ENCODE assay signal across 32 cellular contexts in the genomic region with DNA sequence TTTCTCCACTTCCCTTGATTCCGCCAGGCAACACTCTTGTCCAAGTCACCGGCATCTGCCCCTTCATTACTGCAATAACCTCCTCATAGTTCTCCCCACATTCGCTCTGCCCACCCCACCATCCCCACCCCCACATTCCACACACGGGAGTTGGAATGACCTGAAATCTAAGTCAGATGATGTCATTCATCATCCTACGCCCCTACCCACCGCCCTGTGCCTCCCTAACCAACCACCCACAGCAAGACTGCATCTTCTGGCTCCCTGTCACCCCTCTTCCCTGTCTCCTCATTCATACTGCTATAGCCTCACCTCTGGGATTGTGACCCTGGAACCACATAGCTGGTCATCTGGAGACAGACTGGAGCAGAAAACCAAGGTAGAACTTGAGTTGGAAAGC.
"Had no signal": no experiment of that assay in that cellular context is flagged by ENCODE, and none has a peak within 500 bp of the region (broad histone marks: within the 10 kb centered on the region; RNA-seq: fewer than 3 reads in every experiment).

No MANE protein-coding gene starts in this region.

- DNase-seq: naive thymus-derived CD4-positive, alpha-beta T cell; nephron progenitor cell; nucleus accumbens; pancreas; posterior cingulate gyrus; psoas muscle; right cardiac atrium; spleen; stimulated activated CD4-positive, alpha-beta T cell treated with anti-CD3 and anti-CD28 coated beads, Interleukin-12 subunit alpha, Interleukin-12 subunit beta, amount 100 ng/mL, for 4 hours; stimulated activated CD4-positive, alpha-beta T cell treated with anti-CD3 and anti-CD28 coated beads, Interleukin-1b, Interleukin-23, amount 100 ng/mL, for 48 hours; stimulated activated CD4-positive, alpha-beta T cell treated with anti-CD3 and anti-CD28 coated beads, Interleukin-4, amount 100 ng/mL, for 1 hour; stimulated activated CD4-positive, alpha-beta T cell treated with anti-CD3 and anti-CD28 coated beads, Interleukin-4, amount 100 ng/mL, for 4 hours; stimulated activated CD8-positive, alpha-beta memory T cell treated with anti-CD3 and anti-CD28 coated beads, Interleukin-4, amount 100 ng/mL, for 48 hours; stimulated activated naive CD4-positive, alpha-beta T cell; stimulated activated naive CD8-positive, alpha-beta T cell treated with anti-CD3 and anti-CD28 coated beads, Interleukin-15, amount 100 ng/mL, for 72 hours; stimulated activated naive CD8-positive, alpha-beta T cell treated with anti-CD3 and anti-CD28 coated beads, Interleukin-15, Interleukin-2, amounts not matched to agents 100 U/mL and 50 U/mL, for 24 hours; substantia nigra; testis; tibial artery; transverse colon; upper lobe of right lung; uterus had no signal

- H3K4me3 ChIP-seq: pancreas, psoas muscle, skin epidermis, smooth muscle cell, spleen, suprapubic skin, testis, tibial artery, transverse colon, upper lobe of right lung, uterus had no signal

- ATAC-seq: naive thymus-derived CD4-positive, alpha-beta T cell; natural killer cell treated with Interleukin-12 subunit alpha and Interleukin-12 subunit beta and Interleukin-15 and Interleukin-18, amount 100 ng/mL, for 72 hours; pancreas; psoas muscle; right cardiac atrium; sciatic nerve; stimulated activated memory B cell treated with anti-CD40 and anti-IgM and Interleukin-4, amounts not matched to agents 10 μg/mL and 1 μg/mL and 100 μg/mL, for 72 hours; stimulated activated naive CD8-positive, alpha-beta T cell treated with anti-CD3 and anti-CD28 coated beads, Interleukin-15, amount 100 ng/mL, for 72 hours; stimulated activated naive CD8-positive, alpha-beta T cell treated with anti-CD3 and anti-CD28 coated beads, Interleukin-15, Interleukin-2, amounts not matched to agents 100 U/mL and 50 U/mL, for 24 hours; upper lobe of right lung had no signal

- H3K4me3 Mint-ChIP-seq: naive thymus-derived CD4-positive, alpha-beta T cell; natural killer cell treated with Interleukin-12 subunit alpha and Interleukin-12 subunit beta and Interleukin-15 and Interleukin-18, amount 100 ng/mL, for 72 hours; nephron progenitor cell; neural crest cell; stimulated activated memory B cell treated with anti-CD40 and anti-IgM and Interleukin-4, amounts not matched to agents 10 μg/mL and 1 μg/mL and 100 μg/mL, for 72 hours; stimulated activated naive CD8-positive, alpha-beta T cell treated with anti-CD3 and anti-CD28 coated beads, Interleukin-15, amount 100 ng/mL, for 72 hours; type B pancreatic cell had no signal

- H3K27ac ChIP-seq: neutrophil, pancreas, psoas muscle, skin epidermis, spleen, suprapubic skin, testis, tibial artery, transverse colon, upper lobe of right lung, uterus had no signal

- H3K4me1 ChIP-seq: pancreas, psoas muscle, spleen, suprapubic skin, testis, transverse colon, upper lobe of right lung, uterus had no signal

- H3K36me3 Mint-ChIP-seq: naive thymus-derived CD4-positive, alpha-beta T cell; natural killer cell treated with Interleukin-12 subunit alpha and Interleukin-12 subunit beta and Interleukin-15 and Interleukin-18, amount 100 ng/mL, for 72 hours; stimulated activated memory B cell treated with anti-CD40 and anti-IgM and Interleukin-4, amounts not matched to agents 10 μg/mL and 1 μg/mL and 100 μg/mL, for 72 hours; type B pancreatic cell had no signal

- H3K27ac Mint-ChIP-seq: naive thymus-derived CD4-positive, alpha-beta T cell; natural killer cell treated with Interleukin-12 subunit alpha and Interleukin-12 subunit beta and Interleukin-15 and Interleukin-18, amount 100 ng/mL, for 72 hours; nephron progenitor cell; progenitor cell of endocrine pancreas; stimulated activated memory B cell treated with anti-CD40 and anti-IgM and Interleukin-4, amounts not matched to agents 10 μg/mL and 1 μg/mL and 100 μg/mL, for 72 hours; type B pancreatic cell had no signal

- H3K4me1 Mint-ChIP-seq: nephron progenitor cell; neural crest cell; stimulated activated memory B cell treated with anti-CD40 and anti-IgM and Interleukin-4, amounts not matched to agents 10 μg/mL and 1 μg/mL and 100 μg/mL, for 72 hours; stimulated activated naive CD8-positive, alpha-beta T cell treated with anti-CD3 and anti-CD28 coated beads, Interleukin-15, amount 100 ng/mL, for 72 hours had no signal

- H3K9me3 ChIP-seq: neutrophil, pancreas, psoas muscle, spleen, suprapubic skin, testis, tibial artery, transverse colon, upper lobe of right lung, uterus had no signal

- H3K4me2 ChIP-seq: smooth muscle cell had no signal

- H3K9me3 Mint-ChIP-seq: naive thymus-derived CD4-positive, alpha-beta T cell; natural killer cell treated with Interleukin-12 subunit alpha and Interleukin-12 subunit beta and Interleukin-15 and Interleukin-18, amount 100 ng/mL, for 72 hours; nephron progenitor cell; neural crest cell; stimulated activated memory B cell treated with anti-CD40 and anti-IgM and Interleukin-4, amounts not matched to agents 10 μg/mL and 1 μg/mL and 100 μg/mL, for 72 hours; stimulated activated naive CD8-positive, alpha-beta T cell treated with anti-CD3 and anti-CD28 coated beads, Interleukin-15, amount 100 ng/mL, for 72 hours; type B pancreatic cell had no signal

- H3K36me3 ChIP-seq: neutrophil, pancreas, spleen, suprapubic skin, tibial artery, transverse colon, upper lobe of right lung, uterus had no signal

- H3K27me3 ChIP-seq: pancreas, testis had no signal
